ENCODE assay signal across 5 cellular contexts in the genomic region with DNA sequence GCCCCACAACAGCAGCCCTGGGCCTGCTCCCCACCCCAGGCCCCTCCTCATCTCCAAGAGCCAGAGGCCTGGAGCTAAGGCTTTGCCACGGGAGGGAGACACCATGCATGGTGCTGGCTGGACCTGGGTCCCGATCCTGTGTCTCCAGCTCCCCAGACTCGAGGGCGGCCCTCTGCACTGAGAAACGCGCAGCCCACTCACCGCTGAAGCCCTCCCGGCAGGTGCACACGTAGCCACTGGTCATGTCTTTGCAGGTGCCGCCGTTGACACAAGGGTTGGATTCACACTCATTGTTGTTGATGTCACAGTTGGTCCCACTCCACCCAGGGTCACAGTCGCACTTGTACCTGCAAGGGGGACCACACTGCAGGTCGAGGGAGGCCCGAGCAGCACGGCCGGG.
"Had no signal": no experiment of that assay in that cellular context is flagged by ENCODE, and none has a peak within 500 bp of the region (broad histone marks: within the 10 kb centered on the region; RNA-seq: fewer than 3 reads in every experiment).

No MANE protein-coding gene starts in this region.

- H3K4me3 ChIP-seq: coronary artery had no signal

- H3K27ac ChIP-seq: VCaP had no signal

- ATAC-seq: stimulated activated naive CD8-positive, alpha-beta T cell treated with anti-CD3 and anti-CD28 coated beads, Interleukin-15, Interleukin-2, amounts not matched to agents 100 U/mL and 50 U/mL, for 24 hours had no signal

- DNase-seq: immature natural killer cell, nephron progenitor cell had no signal
